In the genomic region with DNA sequence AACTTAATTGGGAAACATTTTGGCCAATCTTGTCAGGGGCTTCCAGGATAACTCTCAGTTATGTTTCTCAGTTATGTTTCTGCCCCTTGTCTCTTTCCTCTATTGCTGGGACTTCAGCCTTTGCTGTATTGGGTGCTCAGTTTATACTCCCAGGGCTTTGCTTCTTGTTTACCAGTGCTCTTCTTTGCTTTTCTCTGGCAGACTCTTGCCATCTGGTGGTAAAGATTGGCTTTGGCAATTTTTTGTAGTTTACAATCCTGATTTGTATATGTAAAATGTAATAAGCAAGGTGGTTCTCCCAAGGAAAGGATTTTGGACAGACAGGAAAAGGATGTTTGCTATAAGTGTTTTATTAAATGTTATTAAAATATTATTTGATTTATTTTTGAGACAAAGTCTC, we compare ENCODE assay signal across 8 cellular contexts. TPM values are rescaled to one million over a fixed set of nuclear protein-coding genes. Genes with fewer than 3 reads are reported as not detected.
DNase-seq lines count a peak whose midpoint lies in the region; ATAC-seq, FAIRE-seq and TF ChIP-seq lines count a peak whose summit lies in the region.

No MANE protein-coding gene starts in this region.

- DNase-seq in activated CD4-positive, alpha-beta T cell treated with anti-CD3 and anti-CD28 coated beads, Interleukin-2, amount 10 ng/mL, durations not matched to agents 7 days and 5 days, result peak; percentile 26
- DNase-seq in activated CD4-positive, alpha-beta T cell treated with anti-CD3 and anti-CD28 coated beads for 4 hours, result no peak
- DNase-seq in NCI-H1092 (lab: John Stamatoyannopoulos, UW) (peak; percentile 7), left ventricle myocardium superior (no peak), transverse colon (no peak), aorta (no peak)
- no peak for DNase-seq in activated T-helper 1 cell treated with anti-CD3 and anti-CD28 coated beads, Interleukin-12 subunit alpha, Interleukin-12 subunit beta, Interleukin-2, Interleukin-4 antibody, amounts not matched to agents 30 ng/mL and 10 ng/mL and 1 ng/mL, durations not matched to agents 14 hours and 24 hours and 36 hours (ENCODE audit: low spot score)

- H3K27ac ChIP-seq in transverse colon (no peak overlapping the region), aorta (ENCODE audit: low read depth in 1 of 2, low read length in 2 of 2) (no peak overlapping the region)

- H3K9me3 ChIP-seq in transverse colon (no peaks in the 10 kb centered on the region), aorta (ENCODE audit: control insufficient read depth, low read length) (no peaks in the 10 kb centered on the region)

- H3K4me1 Mint-ChIP-seq in activated CD4-positive, alpha-beta T cell treated with anti-CD3 and anti-CD28 coated beads, Interleukin-2, amount 10 ng/mL, durations not matched to agents 7 days and 5 days, result no peaks in the 10 kb centered on the region
- H3K4me1 Mint-ChIP-seq in activated T-helper 1 cell treated with anti-CD3 and anti-CD28 coated beads, Interleukin-12 subunit alpha, Interleukin-12 subunit beta, Interleukin-2, Interleukin-4 antibody, amounts not matched to agents 30 ng/mL and 10 ng/mL and 1 ng/mL, durations not matched to agents 14 hours and 24 hours and 36 hours (ENCODE audit: low read depth), result peaks cover 5% of the 10 kb centered on the region

- H3K36me3 ChIP-seq in transverse colon, result peaks cover 0 to 10% (median 4%) of the 10 kb centered on the region in 4 donors
- peaks cover 0 to 2% of the 10 kb centered on the region in 2 donors for H3K36me3 ChIP-seq in aorta (ENCODE audit: control insufficient read depth in 1 of 2, insufficient read depth in 2 of 2, low read length in 1 of 2)

- H3K27me3 ChIP-seq in transverse colon (no peaks in the 10 kb centered on the region), aorta (ENCODE audit: control insufficient read depth in 1 of 2, insufficient read depth in 2 of 2, low read length in 1 of 2) (no peaks in the 10 kb centered on the region)

- intact Hi-C loops in left ventricle myocardium superior (cut with micrococcal nuclease) (loop anchor here (10.0 kb wide), 1 partner anchor 150 kb away; no protein-coding TSS in a partner anchor), transverse colon (cut with DNase I; ENCODE audit: low total_unique reads) (no loop called here), aorta (cut with DNase I) (no loop called here)
- intact Hi-C loops in activated T-helper 1 cell treated with anti-CD3 and anti-CD28 coated beads, Interleukin-12 subunit alpha, Interleukin-12 subunit beta, Interleukin-2, Interleukin-4 antibody, amounts not matched to agents 30 ng/mL and 10 ng/mL and 1 ng/mL, durations not matched to agents 14 hours and 24 hours and 36 hours (cut with micrococcal nuclease), result loop anchor here (1.0 to 2.0 kb wide), 3 partner anchors 38 to 173 kb away; partner anchors contain the start of genes SNRNP40 and ZCCHC17

- H3K4me3 ChIP-seq in transverse colon (no peak overlapping the region), aorta (ENCODE audit: low read length in 2 of 2) (no peak overlapping the region)

- POLR2A ChIA-PET in activated CD4-positive, alpha-beta T cell treated with anti-CD3 and anti-CD28 coated beads, Interleukin-2, amount 10 ng/mL, durations not matched to agents 7 days and 5 days (lab: Charles Lee), result no interaction called here

- no peak for TF ChIP-seq EP300 in transverse colon (IDR thresholded peaks at IDR 0.05; ENCODE audit: low read depth)

- peaks cover 5% of the 10 kb centered on the region for H3K36me3 Mint-ChIP-seq in activated CD4-positive, alpha-beta T cell treated with anti-CD3 and anti-CD28 coated beads, Interleukin-2, amount 10 ng/mL, durations not matched to agents 7 days and 5 days (ENCODE audit: low read depth)
- H3K36me3 Mint-ChIP-seq in activated T-helper 1 cell treated with anti-CD3 and anti-CD28 coated beads, Interleukin-12 subunit alpha, Interleukin-12 subunit beta, Interleukin-2, Interleukin-4 antibody, amounts not matched to agents 30 ng/mL and 10 ng/mL and 1 ng/mL, durations not matched to agents 14 hours and 24 hours and 36 hours (ENCODE audit: low read depth), result peaks cover 9% of the 10 kb centered on the region

- no peaks in the 10 kb centered on the region for H3K27me3 Mint-ChIP-seq in activated CD4-positive, alpha-beta T cell treated with anti-CD3 and anti-CD28 coated beads, Interleukin-2, amount 10 ng/mL, durations not matched to agents 7 days and 5 days
- no peaks in the 10 kb centered on the region for H3K27me3 Mint-ChIP-seq in activated T-helper 1 cell treated with anti-CD3 and anti-CD28 coated beads, Interleukin-12 subunit alpha, Interleukin-12 subunit beta, Interleukin-2, Interleukin-4 antibody, amounts not matched to agents 30 ng/mL and 10 ng/mL and 1 ng/mL, durations not matched to agents 14 hours and 24 hours and 36 hours (ENCODE audit: insufficient read depth)

- in situ Hi-C loops in transverse colon (cut with MboI; ENCODE audit: low pct_ligation_motif_present in 1 of 4, low pct_unique_long_range_greater_than_20kb in 1 of 4, low sequenced_read_pairs in 3 of 4), result loop anchor here in 3 of 4 donors (10.0 to 25.0 kb wide), 2 partner anchors 148 to 150 kb away; no protein-coding TSS in a partner anchor

- ATAC-seq in left ventricle myocardium superior (peak; percentile 28), aorta (ENCODE audit: low FRiP score) (no peak)

- no peak overlapping the region for H3K4me3 Mint-ChIP-seq in activated CD4-positive, alpha-beta T cell treated with anti-CD3 and anti-CD28 coated beads, Interleukin-2, amount 10 ng/mL, durations not matched to agents 7 days and 5 days
- H3K4me3 Mint-ChIP-seq in activated T-helper 1 cell treated with anti-CD3 and anti-CD28 coated beads, Interleukin-12 subunit alpha, Interleukin-12 subunit beta, Interleukin-2, Interleukin-4 antibody, amounts not matched to agents 30 ng/mL and 10 ng/mL and 1 ng/mL, durations not matched to agents 14 hours and 24 hours and 36 hours, result no peak overlapping the region

- no peak for TF ChIP-seq POLR2A in transverse colon (IDR thresholded peaks at IDR 0.05)

- H3K4me1 ChIP-seq in transverse colon, result no peaks in the 10 kb centered on the region
- no peaks in the 10 kb centered on the region for H3K4me1 ChIP-seq in aorta (ENCODE audit: control insufficient read depth in 1 of 2, insufficient read depth in 2 of 2, low read length in 2 of 2)

- peak; percentile 42 to 56 (median 51) for TF ChIP-seq CTCF in transverse colon (IDR thresholded peaks at IDR 0.05)

- peak; percentile 74 for FAIRE-seq in TTC549 (lab: Jason Lieb, UNC)

- no peak overlapping the region for H3K27ac Mint-ChIP-seq in activated CD4-positive, alpha-beta T cell treated with anti-CD3 and anti-CD28 coated beads, Interleukin-2, amount 10 ng/mL, durations not matched to agents 7 days and 5 days
- H3K27ac Mint-ChIP-seq in activated T-helper 1 cell treated with anti-CD3 and anti-CD28 coated beads, Interleukin-12 subunit alpha, Interleukin-12 subunit beta, Interleukin-2, Interleukin-4 antibody, amounts not matched to agents 30 ng/mL and 10 ng/mL and 1 ng/mL, durations not matched to agents 14 hours and 24 hours and 36 hours, result no peak overlapping the region

- H3K9me3 Mint-ChIP-seq in activated CD4-positive, alpha-beta T cell treated with anti-CD3 and anti-CD28 coated beads, Interleukin-2, amount 10 ng/mL, durations not matched to agents 7 days and 5 days, result no peaks in the 10 kb centered on the region
- no peaks in the 10 kb centered on the region for H3K9me3 Mint-ChIP-seq in activated T-helper 1 cell treated with anti-CD3 and anti-CD28 coated beads, Interleukin-12 subunit alpha, Interleukin-12 subunit beta, Interleukin-2, Interleukin-4 antibody, amounts not matched to agents 30 ng/mL and 10 ng/mL and 1 ng/mL, durations not matched to agents 14 hours and 24 hours and 36 hours

- CTCF ChIA-PET in activated CD4-positive, alpha-beta T cell treated with anti-CD3 and anti-CD28 coated beads, Interleukin-2, amount 10 ng/mL, durations not matched to agents 7 days and 5 days (lab: Charles Lee), result no interaction called here

RNA-seq across cellular contexts. Expression of gene FABP3, which starts 37.9 kb away (rescaled TPM):
- not detected for total RNA-seq in activated CD4-positive, alpha-beta T cell treated with anti-CD3 and anti-CD28 coated beads, Interleukin-2, amount 10 ng/mL, durations not matched to agents 7 days and 5 days
- total RNA-seq in left ventricle myocardium superior (4,698 TPM), transverse colon (1 to 10 TPM in 2 of 4 donors, not detected in 2; 5.9 to 7.6 TPM), aorta (10 to 100 TPM; 30.8 to 82.0 TPM)
- not detected in 2 replicates for total RNA-seq in activated T-helper 1 cell treated with anti-CD3 and anti-CD28 coated beads, Interleukin-12 subunit alpha, Interleukin-12 subunit beta, Interleukin-2, Interleukin-4 antibody, amounts not matched to agents 30 ng/mL and 10 ng/mL and 1 ng/mL, durations not matched to agents 14 hours and 24 hours and 36 hours
- polyA plus RNA-seq in aorta, result 10 to 100 TPM in 1 of 2 donors, 1 to 10 TPM in 1; 6.9 to 50.7 TPM

RNA-seq across cellular contexts. Expression of gene ZCCHC17, which starts 38.2 kb away (rescaled TPM):
- 10 to 100 TPM; 23.0 to 23.1 TPM for total RNA-seq in activated CD4-positive, alpha-beta T cell treated with anti-CD3 and anti-CD28 coated beads, Interleukin-2, amount 10 ng/mL, durations not matched to agents 7 days and 5 days
- total RNA-seq in left ventricle myocardium superior (11.1 TPM), transverse colon (10 to 100 TPM in 3 of 4 donors, 1 to 10 TPM in 1; 4.8 to 18.7 (median 13.7) TPM), aorta (10 to 100 TPM; 17.7 to 21.3 TPM)
- 24.1 and 24.7 TPM in 2 replicates for total RNA-seq in activated T-helper 1 cell treated with anti-CD3 and anti-CD28 coated beads, Interleukin-12 subunit alpha, Interleukin-12 subunit beta, Interleukin-2, Interleukin-4 antibody, amounts not matched to agents 30 ng/mL and 10 ng/mL and 1 ng/mL, durations not matched to agents 14 hours and 24 hours and 36 hours
- polyA plus RNA-seq in aorta, result 10 to 100 TPM; 29.7 to 31.7 TPM

RNA-seq across cellular contexts. Expression of gene SNRNP40, which starts 38.4 kb away (rescaled TPM):
- 100 to 1,000 TPM in 1 of 2 experiments, 10 to 100 TPM in 1; 90.3 to 106 TPM for total RNA-seq in activated CD4-positive, alpha-beta T cell treated with anti-CD3 and anti-CD28 coated beads, Interleukin-2, amount 10 ng/mL, durations not matched to agents 7 days and 5 days
- total RNA-seq in left ventricle myocardium superior (19.2 TPM), transverse colon (100 to 1,000 TPM in 1 of 4 donors, 10 to 100 TPM in 3; 20.2 to 154 (median 32.3) TPM), aorta (10 to 100 TPM; 31.2 to 32.8 TPM)
- 118 and 119 TPM in 2 replicates for total RNA-seq in activated T-helper 1 cell treated with anti-CD3 and anti-CD28 coated beads, Interleukin-12 subunit alpha, Interleukin-12 subunit beta, Interleukin-2, Interleukin-4 antibody, amounts not matched to agents 30 ng/mL and 10 ng/mL and 1 ng/mL, durations not matched to agents 14 hours and 24 hours and 36 hours
- polyA plus RNA-seq in aorta, result 10 to 100 TPM; 19.8 to 21.2 TPM

Comparison
In these comparisons a context has a peak if more than half of its experiments do, and no peak if none do; other contexts are left out.
1. DNase-seq: peak in activated CD4-positive, alpha-beta T cell treated with anti-CD3 and anti-CD28 coated beads, Interleukin-2, amount 10 ng/mL, durations not matched to agents 7 days and 5 days (single experiment) and NCI-H1092 (single experiment); none in activated CD4-positive, alpha-beta T cell treated with anti-CD3 and anti-CD28 coated beads for 4 hours (0 of 2), left ventricle myocardium superior (single experiment), transverse colon (single experiment), activated T-helper 1 cell treated with anti-CD3 and anti-CD28 coated beads, Interleukin-12 subunit alpha, Interleukin-12 subunit beta, Interleukin-2, Interleukin-4 antibody, amounts not matched to agents 30 ng/mL and 10 ng/mL and 1 ng/mL, durations not matched to agents 14 hours and 24 hours and 36 hours (single experiment) and aorta (0 of 2).
2. RNA of gene FABP3, which starts 37.9 kb away (total RNA-seq): 4,698 TPM in left ventricle myocardium superior (single experiment); 30.8 to 82.0 TPM in aorta, 5.9 to 7.6 TPM in transverse colon, not detected in activated CD4-positive, alpha-beta T cell treated with anti-CD3 and anti-CD28 coated beads, Interleukin-2, amount 10 ng/mL, durations not matched to agents 7 days and 5 days and not detected in activated T-helper 1 cell treated with anti-CD3 and anti-CD28 coated beads, Interleukin-12 subunit alpha, Interleukin-12 subunit beta, Interleukin-2, Interleukin-4 antibody, amounts not matched to agents 30 ng/mL and 10 ng/mL and 1 ng/mL, durations not matched to agents 14 hours and 24 hours and 36 hours; every median in the first group is over 10 times any median in the second.
3. intact Hi-C loops: an anchor here in left ventricle myocardium superior (10.0 kb wide) and activated T-helper 1 cell treated with anti-CD3 and anti-CD28 coated beads, Interleukin-12 subunit alpha, Interleukin-12 subunit beta, Interleukin-2, Interleukin-4 antibody, amounts not matched to agents 30 ng/mL and 10 ng/mL and 1 ng/mL, durations not matched to agents 14 hours and 24 hours and 36 hours (1.0 to 2.0 kb wide); none called in transverse colon and aorta.